14 cellular contexts compared by ENCODE assay signal in the genomic region with DNA sequence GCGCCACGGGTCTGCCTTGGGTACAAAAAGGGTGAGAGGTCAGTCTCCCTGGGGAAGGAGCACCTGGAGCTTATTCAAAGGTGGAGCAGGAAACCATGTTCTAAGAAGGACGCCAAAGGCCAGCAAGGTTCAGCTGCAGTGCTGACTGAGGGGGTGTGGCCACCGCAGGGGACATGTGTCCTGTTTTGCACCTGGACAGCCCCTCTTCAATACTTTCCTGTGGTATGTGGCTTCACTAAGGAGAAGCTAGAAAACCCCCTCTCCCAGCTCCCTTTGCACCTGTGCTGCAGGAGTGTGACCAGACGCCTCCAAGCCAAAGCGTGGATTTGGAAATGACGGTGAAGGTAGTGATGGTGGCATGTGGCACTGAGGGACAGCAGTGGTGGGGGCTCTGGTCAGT. TPM values are rescaled to one million over a fixed set of nuclear protein-coding genes. Genes with fewer than 3 reads are reported as not detected.
DNase-seq lines count a peak whose midpoint lies in the region; ATAC-seq lines count a peak whose summit lies in the region.
"Had no signal": no experiment of that assay in that cellular context is flagged by ENCODE, and none has a peak within 500 bp of the region (broad histone marks: within the 10 kb centered on the region; RNA-seq: fewer than 3 reads in every experiment).

No MANE protein-coding gene starts in this region.

- H3K27ac Mint-ChIP-seq in activated T-cell treated with anti-CD3 and anti-CD28 coated beads, Interleukin-2, amount 50 U/mL, for 72 hours, result peak overlapping the region; percentile 11
- peak overlapping the region; percentile 35 for H3K27ac Mint-ChIP-seq in activated T-helper 1 cell treated with anti-CD3 and anti-CD28 coated beads, Interleukin-12 subunit alpha, Interleukin-12 subunit beta, Interleukin-2, Interleukin-4 antibody, amounts not matched to agents 30 ng/mL and 10 ng/mL and 1 ng/mL, durations not matched to agents 14 hours and 24 hours and 36 hours
- peak overlapping the region; percentile 94 for H3K27ac Mint-ChIP-seq in stimulated activated effector memory CD8-positive, alpha-beta T cell treated with anti-CD3 and anti-CD28 coated beads, Interleukin-12 subunit alpha, Interleukin-12 subunit beta, amount 100 ng/mL, for 72 hours
- H3K27ac Mint-ChIP-seq: HFFc6 had no signal

- no peaks in the 10 kb centered on the region for H3K27me3 Mint-ChIP-seq in activated T-cell treated with anti-CD3 and anti-CD28 coated beads, Interleukin-2, amount 50 U/mL, for 72 hours (ENCODE audit: low read depth)
- H3K27me3 Mint-ChIP-seq in activated T-helper 1 cell treated with anti-CD3 and anti-CD28 coated beads, Interleukin-12 subunit alpha, Interleukin-12 subunit beta, Interleukin-2, Interleukin-4 antibody, amounts not matched to agents 30 ng/mL and 10 ng/mL and 1 ng/mL, durations not matched to agents 14 hours and 24 hours and 36 hours (ENCODE audit: insufficient read depth), result no peaks in the 10 kb centered on the region

- no peak for ATAC-seq in activated T-cell treated with anti-CD3 and anti-CD28 coated beads, Interleukin-2, amount 50 U/mL, for 72 hours (replicated peaks in 1 of 2)
- no peak for ATAC-seq in stimulated activated effector memory CD8-positive, alpha-beta T cell treated with anti-CD3 and anti-CD28 coated beads, Interleukin-12 subunit alpha, Interleukin-12 subunit beta, amount 100 ng/mL, for 72 hours
- no peak for ATAC-seq in HG03342 (IDR thresholded peaks at IDR 0.05; ENCODE audit: unreplicated experiment)
- ATAC-seq: Right ventricle myocardium inferior had no signal

- peaks cover 73% of the 10 kb centered on the region for H3K4me1 Mint-ChIP-seq in activated T-cell treated with anti-CD3 and anti-CD28 coated beads, Interleukin-2, amount 50 U/mL, for 72 hours (ENCODE audit: low read depth)
- H3K4me1 Mint-ChIP-seq in activated T-helper 1 cell treated with anti-CD3 and anti-CD28 coated beads, Interleukin-12 subunit alpha, Interleukin-12 subunit beta, Interleukin-2, Interleukin-4 antibody, amounts not matched to agents 30 ng/mL and 10 ng/mL and 1 ng/mL, durations not matched to agents 14 hours and 24 hours and 36 hours (ENCODE audit: low read depth), result peaks cover 66% of the 10 kb centered on the region
- peaks cover 56% of the 10 kb centered on the region for H3K4me1 Mint-ChIP-seq in stimulated activated effector memory CD8-positive, alpha-beta T cell treated with anti-CD3 and anti-CD28 coated beads, Interleukin-12 subunit alpha, Interleukin-12 subunit beta, amount 100 ng/mL, for 72 hours

- DNase-seq in NCI-H146 (lab: John Stamatoyannopoulos, UW), result peak; percentile 44
- no peak for DNase-seq in NCI-H146 treated with DMSO at 0.1 percent for 48 hours (lab: John Stamatoyannopoulos, UW; ENCODE audit: unreplicated experiment)
- no peak for DNase-seq in activated T-cell treated with anti-CD3 and anti-CD28 coated beads, Interleukin-2, amount 50 U/mL, for 72 hours
- DNase-seq in activated T-cell treated with anti-CD3 and anti-CD28 coated beads for 4 hours, result no peak
- DNase-seq in activated T-helper 1 cell treated with anti-CD3 and anti-CD28 coated beads, Interleukin-12 subunit alpha, Interleukin-12 subunit beta, Interleukin-2, Interleukin-4 antibody, amounts not matched to agents 30 ng/mL and 10 ng/mL and 1 ng/mL, durations not matched to agents 14 hours and 24 hours and 36 hours (ENCODE audit: low spot score), result no peak
- DNase-seq in stimulated activated effector memory CD8-positive, alpha-beta T cell treated with anti-CD3 and anti-CD28 coated beads, Interleukin-12 subunit alpha, Interleukin-12 subunit beta, amount 100 ng/mL, for 72 hours (ENCODE audit: low spot score in 2 of 2), result no peak
- no peak for DNase-seq in kidney glomerular epithelial cell (lab: John Stamatoyannopoulos, UW)
- DNase-seq: Caco-2, HFFc6, KBM-7, NCI-H1092, NCI-H1694 treated with DMSO at 0.1 percent for 48 hours had no signal

- no peak overlapping the region for H3K4me3 Mint-ChIP-seq in activated T-cell treated with anti-CD3 and anti-CD28 coated beads, Interleukin-2, amount 50 U/mL, for 72 hours
- no peak overlapping the region for H3K4me3 Mint-ChIP-seq in activated T-helper 1 cell treated with anti-CD3 and anti-CD28 coated beads, Interleukin-12 subunit alpha, Interleukin-12 subunit beta, Interleukin-2, Interleukin-4 antibody, amounts not matched to agents 30 ng/mL and 10 ng/mL and 1 ng/mL, durations not matched to agents 14 hours and 24 hours and 36 hours
- H3K4me3 Mint-ChIP-seq in stimulated activated effector memory CD8-positive, alpha-beta T cell treated with anti-CD3 and anti-CD28 coated beads, Interleukin-12 subunit alpha, Interleukin-12 subunit beta, amount 100 ng/mL, for 72 hours, result no peak overlapping the region
- H3K4me3 Mint-ChIP-seq: HFFc6 had no signal

- intact Hi-C loops in activated T-helper 1 cell treated with anti-CD3 and anti-CD28 coated beads, Interleukin-12 subunit alpha, Interleukin-12 subunit beta, Interleukin-2, Interleukin-4 antibody, amounts not matched to agents 30 ng/mL and 10 ng/mL and 1 ng/mL, durations not matched to agents 14 hours and 24 hours and 36 hours (cut with micrococcal nuclease), result no loop called here

- peaks cover 3 to 32% of the 10 kb centered on the region in 2 donors for H3K36me3 Mint-ChIP-seq in activated T-cell treated with anti-CD3 and anti-CD28 coated beads, Interleukin-2, amount 50 U/mL, for 72 hours (ENCODE audit: insufficient read depth in 2 of 2)
- peaks cover 42% of the 10 kb centered on the region for H3K36me3 Mint-ChIP-seq in activated T-helper 1 cell treated with anti-CD3 and anti-CD28 coated beads, Interleukin-12 subunit alpha, Interleukin-12 subunit beta, Interleukin-2, Interleukin-4 antibody, amounts not matched to agents 30 ng/mL and 10 ng/mL and 1 ng/mL, durations not matched to agents 14 hours and 24 hours and 36 hours (ENCODE audit: low read depth)
- H3K36me3 Mint-ChIP-seq in stimulated activated effector memory CD8-positive, alpha-beta T cell treated with anti-CD3 and anti-CD28 coated beads, Interleukin-12 subunit alpha, Interleukin-12 subunit beta, amount 100 ng/mL, for 72 hours, result peaks cover 68% of the 10 kb centered on the region

- no peaks in the 10 kb centered on the region for H3K9me3 Mint-ChIP-seq in activated T-cell treated with anti-CD3 and anti-CD28 coated beads, Interleukin-2, amount 50 U/mL, for 72 hours
- H3K9me3 Mint-ChIP-seq in activated T-helper 1 cell treated with anti-CD3 and anti-CD28 coated beads, Interleukin-12 subunit alpha, Interleukin-12 subunit beta, Interleukin-2, Interleukin-4 antibody, amounts not matched to agents 30 ng/mL and 10 ng/mL and 1 ng/mL, durations not matched to agents 14 hours and 24 hours and 36 hours, result no peaks in the 10 kb centered on the region
- no peaks in the 10 kb centered on the region for H3K9me3 Mint-ChIP-seq in stimulated activated effector memory CD8-positive, alpha-beta T cell treated with anti-CD3 and anti-CD28 coated beads, Interleukin-12 subunit alpha, Interleukin-12 subunit beta, amount 100 ng/mL, for 72 hours
- H3K9me3 Mint-ChIP-seq: HFFc6 had no signal

RNA-seq across cellular contexts. Expression of a gene that starts 23.6 kb away (rescaled TPM):
- 10 to 100 TPM; 41.6 to 41.7 TPM for total RNA-seq in activated T-cell treated with anti-CD3 and anti-CD28 coated beads, Interleukin-2, amount 50 U/mL, for 72 hours
- total RNA-seq in activated T-helper 1 cell treated with anti-CD3 and anti-CD28 coated beads, Interleukin-12 subunit alpha, Interleukin-12 subunit beta, Interleukin-2, Interleukin-4 antibody, amounts not matched to agents 30 ng/mL and 10 ng/mL and 1 ng/mL, durations not matched to agents 14 hours and 24 hours and 36 hours, result 41.7 and 42.0 TPM in 2 replicates

RNA-seq across cellular contexts. Expression of a gene that starts 38.9 kb away (rescaled TPM):
- total RNA-seq in activated T-cell treated with anti-CD3 and anti-CD28 coated beads, Interleukin-2, amount 50 U/mL, for 72 hours, result 10 to 100 TPM; 56.1 to 56.6 TPM
- 54.4 and 55.5 TPM in 2 replicates for total RNA-seq in activated T-helper 1 cell treated with anti-CD3 and anti-CD28 coated beads, Interleukin-12 subunit alpha, Interleukin-12 subunit beta, Interleukin-2, Interleukin-4 antibody, amounts not matched to agents 30 ng/mL and 10 ng/mL and 1 ng/mL, durations not matched to agents 14 hours and 24 hours and 36 hours

Comparison
In these comparisons a context has a peak if more than half of its experiments do, and no peak if none do; other contexts are left out.
1. H3K27ac Mint-ChIP-seq: peak in every context shown above with its lines; median percentile 94 in stimulated activated effector memory CD8-positive, alpha-beta T cell treated with anti-CD3 and anti-CD28 coated beads, Interleukin-12 subunit alpha, Interleukin-12 subunit beta, amount 100 ng/mL, for 72 hours; 35 in activated T-helper 1 cell treated with anti-CD3 and anti-CD28 coated beads, Interleukin-12 subunit alpha, Interleukin-12 subunit beta, Interleukin-2, Interleukin-4 antibody, amounts not matched to agents 30 ng/mL and 10 ng/mL and 1 ng/mL, durations not matched to agents 14 hours and 24 hours and 36 hours; 11 in activated T-cell treated with anti-CD3 and anti-CD28 coated beads, Interleukin-2, amount 50 U/mL, for 72 hours.